8 cellular contexts compared by ENCODE assay signal in the genomic region with DNA sequence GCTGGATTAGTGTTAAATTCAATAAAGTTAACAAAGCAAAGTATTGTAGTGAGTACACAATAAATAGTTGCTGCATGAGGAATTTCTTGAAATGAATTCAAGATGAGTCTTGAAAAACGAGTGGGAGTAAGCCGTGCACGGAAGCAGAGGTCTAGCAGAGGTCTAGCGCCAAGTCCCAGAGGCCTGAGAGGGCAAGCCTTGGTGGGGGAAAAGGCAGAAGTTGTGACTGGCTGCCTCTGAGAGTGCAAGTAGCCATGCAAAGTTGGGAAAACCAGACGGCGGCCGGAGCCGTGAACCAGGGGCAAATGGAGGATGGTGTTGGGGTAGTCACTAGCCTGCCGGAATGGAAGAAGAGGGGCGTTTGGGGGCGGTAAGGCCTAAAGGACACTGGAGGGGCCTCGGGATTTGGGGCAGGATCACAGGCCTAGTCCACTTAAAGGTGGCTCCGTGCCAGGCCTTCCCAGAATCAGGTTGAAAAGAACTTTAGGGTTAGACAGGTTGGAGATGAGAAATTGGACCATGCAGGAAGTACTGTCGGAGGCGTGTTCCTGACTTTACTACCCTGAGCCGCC. TPM values are rescaled to one million over a fixed set of nuclear protein-coding genes. Genes with fewer than 3 reads are reported as not detected.
DNase-seq lines count a peak whose midpoint lies in the region; ATAC-seq and TF ChIP-seq lines count a peak whose summit lies in the region.

No MANE protein-coding gene starts in this region.

- no peaks in the 10 kb centered on the region for H3K27me3 ChIP-seq in BLaER1 treated with 17β-estradiol and CSF1 and Interleukin-3, amounts not matched to agents 10 nM and 100 nM
- no peaks in the 10 kb centered on the region for H3K27me3 ChIP-seq in neural cell (ENCODE audit: insufficient read depth, low read depth, low read length)

- no peak for TF ChIP-seq RAD21 in neural cell (conservative IDR thresholded peaks at IDR 0.05)

- peak overlapping the region; percentile 84 to 99 (median 94) for H3K4me3 ChIP-seq in BLaER1 treated with 17β-estradiol and CSF1 and Interleukin-3, amounts not matched to agents 10 nM and 100 nM
- H3K4me3 ChIP-seq in WI38 (ENCODE audit: low read depth, low read length), result peak overlapping the region; percentile 98
- peak overlapping the region; percentile 90 for H3K4me3 ChIP-seq in neural cell (ENCODE audit: low read length)

- no peaks in the 10 kb centered on the region for H3K9me2 ChIP-seq in neural cell (ENCODE audit: insufficient read depth, low read length)

- peaks cover 46% of the 10 kb centered on the region for H3K79me2 ChIP-seq in neural cell (replicated peaks; ENCODE audit: insufficient read depth, low read length)

- peak overlapping the region; percentile 74 to 97 (median 92) for H3K4me2 ChIP-seq in BLaER1 treated with 17β-estradiol and CSF1 and Interleukin-3, amounts not matched to agents 10 nM and 100 nM
- peak overlapping the region; percentile 90 for H3K4me2 ChIP-seq in neural cell (ENCODE audit: low read length)

- no peaks in the 10 kb centered on the region for H3K9me3 ChIP-seq in BLaER1 treated with 17β-estradiol and CSF1 and Interleukin-3, amounts not matched to agents 10 nM and 100 nM (replicated peaks in 1 of 11)
- no peaks in the 10 kb centered on the region for H3K9me3 ChIP-seq in neural cell (ENCODE audit: low read length)

- ATAC-seq in GM19035 (IDR thresholded peaks at IDR 0.05; ENCODE audit: unreplicated experiment) (peak; percentile 7), HG03571 (IDR thresholded peaks at IDR 0.05; ENCODE audit: unreplicated experiment) (peak; percentile 8)

- H3K9ac ChIP-seq in BLaER1 treated with 17β-estradiol and CSF1 and Interleukin-3, amounts not matched to agents 10 nM and 100 nM, result peak overlapping the region; percentile 96 to 100 (median 99)
- peak overlapping the region; percentile 99 for H3K9ac ChIP-seq in neural cell (ENCODE audit: low read length)

- H3K27ac ChIP-seq in BLaER1 treated with 17β-estradiol and CSF1 and Interleukin-3, amounts not matched to agents 10 nM and 100 nM, result peak overlapping the region; percentile 96 to 100 (median 99)
- peak overlapping the region; percentile 99 for H3K27ac ChIP-seq in neural cell (ENCODE audit: low read length)

- H3K36me3 ChIP-seq in BLaER1 treated with 17β-estradiol and CSF1 and Interleukin-3, amounts not matched to agents 10 nM and 100 nM, result peaks cover 34 to 80% (median 69%) of the 10 kb centered on the region in 11 experiments
- peaks cover 10% of the 10 kb centered on the region for H3K36me3 ChIP-seq in neural cell (ENCODE audit: insufficient read depth, low read length)

- TF ChIP-seq EP300 in neural cell (conservative IDR thresholded peaks at IDR 0.05; ENCODE audit: poor library complexity, severe bottlenecking), result no peak

- no peaks in the 10 kb centered on the region for H3F3A ChIP-seq in neural cell (ENCODE audit: insufficient read depth, low read length, poor library complexity, severe bottlenecking)

- peaks cover 44 to 49% (median 47%) of the 10 kb centered on the region in 10 experiments for H3K4me1 ChIP-seq in BLaER1 treated with 17β-estradiol and CSF1 and Interleukin-3, amounts not matched to agents 10 nM and 100 nM

- H2AFZ ChIP-seq in neural cell (ENCODE audit: low read depth, low read length), result peak overlapping the region; percentile 36

- DNase-seq in fibroblast of gingiva (ENCODE audit: low read depth) (peak; percentile 85), OCI-M2 (lab: John Stamatoyannopoulos, UW; ENCODE audit: unreplicated experiment) (no peak), NCI-H446 (lab: John Stamatoyannopoulos, UW) (no peak)

- H4K20me1 ChIP-seq in BLaER1 treated with 17β-estradiol and CSF1 and Interleukin-3, amounts not matched to agents 10 nM and 100 nM, result peaks cover 26 to 43% (median 36%) of the 10 kb centered on the region in 11 experiments
- H4K20me1 ChIP-seq in neural cell (ENCODE audit: insufficient read depth), result no peaks in the 10 kb centered on the region

- no peak for TF ChIP-seq CTCF in WI38 (IDR thresholded peaks at IDR 0.05; ENCODE audit: low read depth, low read length)
- no peak for TF ChIP-seq CTCF in neural cell (IDR thresholded peaks at IDR 0.05; ENCODE audit: poor library complexity, severe bottlenecking)

TF ChIP-seq in neural cell, 6 proteins besides CTCF, POLR2A, EP300 and RAD21:
- TF ChIP-seq POLR2AphosphoS5 (IDR thresholded peaks at IDR 0.05) (no peak), MXI1 (conservative IDR thresholded peaks at IDR 0.05; ENCODE audit: poor library complexity, severe bottlenecking) (no peak), EZH2 (IDR thresholded peaks at IDR 0.05; ENCODE audit: borderline replicate concordance, insufficient read depth, low read length, poor library complexity, severe bottlenecking) (no peak), SMC3 (conservative IDR thresholded peaks at IDR 0.05; ENCODE audit: poor library complexity) (no peak), TAF1 (IDR thresholded peaks at IDR 0.05; ENCODE audit: low read depth) (no peak)
- TF ChIP-seq, protein P1, sequence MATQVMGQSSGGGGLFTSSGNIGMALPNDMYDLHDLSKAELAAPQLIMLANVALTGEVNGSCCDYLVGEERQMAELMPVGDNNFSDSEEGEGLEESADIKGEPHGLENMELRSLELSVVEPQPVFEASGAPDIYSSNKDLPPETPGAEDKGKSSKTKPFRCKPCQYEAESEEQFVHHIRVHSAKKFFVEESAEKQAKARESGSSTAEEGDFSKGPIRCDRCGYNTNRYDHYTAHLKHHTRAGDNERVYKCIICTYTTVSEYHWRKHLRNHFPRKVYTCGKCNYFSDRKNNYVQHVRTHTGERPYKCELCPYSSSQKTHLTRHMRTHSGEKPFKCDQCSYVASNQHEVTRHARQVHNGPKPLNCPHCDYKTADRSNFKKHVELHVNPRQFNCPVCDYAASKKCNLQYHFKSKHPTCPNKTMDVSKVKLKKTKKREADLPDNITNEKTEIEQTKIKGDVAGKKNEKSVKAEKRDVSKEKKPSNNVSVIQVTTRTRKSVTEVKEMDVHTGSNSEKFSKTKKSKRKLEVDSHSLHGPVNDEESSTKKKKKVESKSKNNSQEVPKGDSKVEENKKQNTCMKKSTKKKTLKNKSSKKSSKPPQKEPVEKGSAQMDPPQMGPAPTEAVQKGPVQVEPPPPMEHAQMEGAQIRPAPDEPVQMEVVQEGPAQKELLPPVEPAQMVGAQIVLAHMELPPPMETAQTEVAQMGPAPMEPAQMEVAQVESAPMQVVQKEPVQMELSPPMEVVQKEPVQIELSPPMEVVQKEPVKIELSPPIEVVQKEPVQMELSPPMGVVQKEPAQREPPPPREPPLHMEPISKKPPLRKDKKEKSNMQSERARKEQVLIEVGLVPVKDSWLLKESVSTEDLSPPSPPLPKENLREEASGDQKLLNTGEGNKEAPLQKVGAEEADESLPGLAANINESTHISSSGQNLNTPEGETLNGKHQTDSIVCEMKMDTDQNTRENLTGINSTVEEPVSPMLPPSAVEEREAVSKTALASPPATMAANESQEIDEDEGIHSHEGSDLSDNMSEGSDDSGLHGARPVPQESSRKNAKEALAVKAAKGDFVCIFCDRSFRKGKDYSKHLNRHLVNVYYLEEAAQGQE (IDR thresholded peaks at IDR 0.05; ENCODE audit: borderline replicate concordance), result no peak

RNA-seq across cellular contexts. Expression of a gene that starts 0.4 kb away (rescaled TPM):
- polyA plus RNA-seq in neural cell, result 176 and 182 TPM in 2 replicates
- 89.8 and 110 TPM in 2 replicates for polyA minus RNA-seq in neural cell

RNA-seq across cellular contexts. Expression of a gene that starts 40.8 kb away (rescaled TPM):
- polyA plus RNA-seq in neural cell, result not detected in 2 replicates
- not detected in 2 replicates for polyA minus RNA-seq in neural cell

RNA-seq across cellular contexts. Expression of a gene that starts 40.9 kb away (rescaled TPM):
- 50.4 and 71.7 TPM in 2 replicates for polyA plus RNA-seq in neural cell
- 24.5 and 28.2 TPM in 2 replicates for polyA minus RNA-seq in neural cell

RNA-seq across cellular contexts. Expression of a gene that starts 47.7 kb away (rescaled TPM):
- not detected in 2 replicates for polyA plus RNA-seq in neural cell
- not detected in 2 replicates for polyA minus RNA-seq in neural cell

RNA-seq across cellular contexts. Expression of a gene that starts 48.5 kb away (rescaled TPM):
- polyA plus RNA-seq in neural cell, result 28.5 and 30.5 TPM in 2 replicates
- polyA minus RNA-seq in neural cell, result 41.0 and 42.1 TPM in 2 replicates
